17 cellular contexts compared by ENCODE assay signal in the genomic region with DNA sequence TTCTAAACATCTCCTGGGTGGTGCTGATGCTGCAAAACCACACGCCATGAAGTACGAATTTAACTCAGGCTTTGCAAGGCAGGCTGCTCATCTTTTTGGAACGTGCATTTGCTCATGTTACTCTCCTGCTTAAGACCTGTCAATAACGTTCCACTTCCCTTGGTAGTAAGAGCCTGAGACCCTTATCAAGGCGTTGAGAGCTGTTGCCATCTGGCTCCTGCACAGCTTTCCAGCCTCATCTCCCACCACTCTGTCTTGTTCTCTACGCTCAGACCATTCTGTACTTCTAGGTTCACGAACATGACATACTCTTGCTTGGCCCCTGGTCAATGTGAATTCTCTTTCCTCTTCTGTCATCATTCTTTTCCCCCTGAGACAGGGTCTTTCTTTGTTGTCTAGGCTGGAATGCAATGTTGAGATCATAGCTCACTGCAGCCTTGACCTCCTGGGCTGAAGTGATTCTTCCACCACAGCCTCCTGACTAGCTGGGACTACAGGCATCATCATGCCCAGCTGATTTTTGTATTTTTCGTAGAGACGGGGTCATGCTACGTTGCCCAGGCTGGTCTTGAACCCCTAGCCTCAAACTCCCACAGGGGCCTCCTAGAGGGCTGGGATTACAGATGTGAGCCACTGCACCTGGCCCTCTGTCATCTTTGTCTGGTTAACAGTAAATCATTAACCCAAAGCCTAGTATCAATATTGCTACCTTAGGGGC.
DNase-seq lines count a peak whose midpoint lies in the region; ATAC-seq lines count a peak whose summit lies in the region.
"Had no signal": no experiment of that assay in that cellular context is flagged by ENCODE, and none has a peak within 500 bp of the region (broad histone marks: within the 10 kb centered on the region; RNA-seq: fewer than 3 reads in every experiment).

No MANE protein-coding gene starts in this region.

- H3K36me3 Mint-ChIP-seq in activated CD4-positive, alpha-beta T cell treated with anti-CD3 and anti-CD28 coated beads, Interleukin-2, amount 10 ng/mL, durations not matched to agents 24 days and 14 days (ENCODE audit: low read depth), result no peaks in the 10 kb centered on the region
- H3K36me3 Mint-ChIP-seq: memory B cell had no signal

- no peaks in the 10 kb centered on the region for H3K36me3 ChIP-seq in Karpas-422 (ENCODE audit: insufficient read depth, low read length)
- H3K36me3 ChIP-seq: BE2C, spleen had no signal

- DNase-seq in Karpas-422 (peak; percentile 78), SKM-1 (lab: John Stamatoyannopoulos, UW; ENCODE audit: unreplicated experiment) (no peak), NCI-H524 treated with DMSO at 0.1 percent for 48 hours (lab: John Stamatoyannopoulos, UW) (no peak)
- no peak for DNase-seq in activated CD4-positive, alpha-beta T cell treated with anti-CD3 and anti-CD28 coated beads, Interleukin-2, amount 10 ng/mL, durations not matched to agents 24 days and 14 days
- DNase-seq: activated B cell treated with CpG ODN at 0.5 μM for 24 hours, BE2C, dermis blood vessel endothelial cell, EL, nucleus accumbens, spleen had no signal

- no peaks in the 10 kb centered on the region for H3K9me3 Mint-ChIP-seq in activated CD4-positive, alpha-beta T cell treated with anti-CD3 and anti-CD28 coated beads, Interleukin-2, amount 10 ng/mL, durations not matched to agents 24 days and 14 days
- H3K9me3 Mint-ChIP-seq: activated B cell treated with CpG ODN at 0.5 μM for 24 hours, memory B cell had no signal

- peaks cover 2% of the 10 kb centered on the region for H3K27me3 Mint-ChIP-seq in activated CD4-positive, alpha-beta T cell treated with anti-CD3 and anti-CD28 coated beads, Interleukin-2, amount 10 ng/mL, durations not matched to agents 24 days and 14 days
- H3K27me3 Mint-ChIP-seq: activated B cell treated with CpG ODN at 0.5 μM for 24 hours had no signal

- H3K4me1 ChIP-seq in Karpas-422 (ENCODE audit: low read length), result peaks cover 84% of the 10 kb centered on the region
- H3K4me1 ChIP-seq: spleen had no signal

- H3K27ac Mint-ChIP-seq in activated CD4-positive, alpha-beta T cell treated with anti-CD3 and anti-CD28 coated beads, Interleukin-2, amount 10 ng/mL, durations not matched to agents 24 days and 14 days, result no peak overlapping the region
- H3K27ac Mint-ChIP-seq: activated B cell treated with CpG ODN at 0.5 μM for 24 hours, IgD-negative memory B cell, memory B cell had no signal

- no peaks in the 10 kb centered on the region for H3K79me2 ChIP-seq in Karpas-422 (ENCODE audit: low read length)

- no peaks in the 10 kb centered on the region for H3K4me1 Mint-ChIP-seq in activated CD4-positive, alpha-beta T cell treated with anti-CD3 and anti-CD28 coated beads, Interleukin-2, amount 10 ng/mL, durations not matched to agents 24 days and 14 days
- H3K4me1 Mint-ChIP-seq: activated B cell treated with CpG ODN at 0.5 μM for 24 hours, memory B cell had no signal

- H2AFZ ChIP-seq in Karpas-422 (ENCODE audit: low read length), result no peak overlapping the region

- no peaks in the 10 kb centered on the region for H3K9me2 ChIP-seq in Karpas-422 (replicated peaks; ENCODE audit: insufficient read depth, low read length)

- peak overlapping the region; percentile 49 for H3K4me2 ChIP-seq in Karpas-422 (ENCODE audit: low read depth, low read length, poor library complexity, severe bottlenecking)

- H3K4me3 Mint-ChIP-seq in activated CD4-positive, alpha-beta T cell treated with anti-CD3 and anti-CD28 coated beads, Interleukin-2, amount 10 ng/mL, durations not matched to agents 24 days and 14 days, result no peak overlapping the region
- H3K4me3 Mint-ChIP-seq: activated B cell treated with CpG ODN at 0.5 μM for 24 hours, IgD-negative memory B cell, memory B cell had no signal

- no peaks in the 10 kb centered on the region for H4K20me1 ChIP-seq in Karpas-422 (ENCODE audit: insufficient read depth, low read depth, low read length)

- no peaks in the 10 kb centered on the region for H3K27me3 ChIP-seq in Karpas-422 (ENCODE audit: low read length)
- H3K27me3 ChIP-seq: BE2C had no signal

- intact Hi-C loops in activated CD4-positive, alpha-beta T cell treated with anti-CD3 and anti-CD28 coated beads, Interleukin-2, amount 10 ng/mL, durations not matched to agents 24 days and 14 days (cut with micrococcal nuclease), result no loop called here

- H3K9ac ChIP-seq in Karpas-422 (ENCODE audit: low read length), result peak overlapping the region; percentile 43

- no peaks in the 10 kb centered on the region for H3K9me3 ChIP-seq in Karpas-422 (ENCODE audit: low read length)
- H3K9me3 ChIP-seq: BE2C, spleen had no signal

- H3K27ac ChIP-seq in Karpas-422 (ENCODE audit: low read length), result peak overlapping the region; percentile 86
- H3K27ac ChIP-seq: spleen had no signal

- ATAC-seq in GM18858 (IDR thresholded peaks at IDR 0.05; ENCODE audit: unreplicated experiment) (peak; percentile 68), GM19438 (IDR thresholded peaks at IDR 0.05; ENCODE audit: low read depth, unreplicated experiment) (peak; percentile 86), HG02943 (IDR thresholded peaks at IDR 0.05; ENCODE audit: low read depth, unreplicated experiment) (peak; percentile 70), GM21381 (IDR thresholded peaks at IDR 0.05; ENCODE audit: unreplicated experiment) (no peak)
- ATAC-seq: SK-N-SH treated with all-trans-retinoic acid at 6 μM for 48 hours had no signal

- peak overlapping the region; percentile 9; the same call in 1 of the 2 replicates for H3K4me3 ChIP-seq in Karpas-422 (ENCODE audit: low read length)
- H3K4me3 ChIP-seq: spleen had no signal
